24 cellular contexts compared by ENCODE assay signal in genomic region chr9:37769995-37770394, GRCh38.
"Had no signal": no experiment of that assay in that cellular context is flagged by ENCODE, and none has a peak within 500 bp of the region (broad histone marks: within the 10 kb centered on the region; RNA-seq: fewer than 3 reads in every experiment).

No MANE protein-coding gene starts in this region.

- H3K36me3 ChIP-seq: ovary, uterus had no signal

- H3K4me1 Mint-ChIP-seq: stimulated activated naive CD8-positive, alpha-beta T cell treated with anti-CD3 and anti-CD28 coated beads, Interleukin-15, amount 100 ng/mL, for 72 hours had no signal

- H3K27me3 ChIP-seq: left lung, ovary, right atrium auricular region, right lobe of liver, tibial nerve, uterus had no signal

- H3K27ac ChIP-seq: left lung, lower lobe of right lung, ovary, right atrium auricular region, right lobe of liver, tibial nerve, uterus had no signal

- H3K4me3 ChIP-seq: left lung, lower lobe of right lung, ovary, right atrium auricular region, right lobe of liver, smooth muscle cell, tibial nerve, uterus had no signal

- H3K27me3 Mint-ChIP-seq: progenitor cell of endocrine pancreas; stimulated activated naive B cell treated with anti-CD40 and anti-IgM and Interleukin-4, amounts not matched to agents 10 μg/mL and 1 μg/mL and 100 μg/mL, for 72 hours; stimulated activated naive CD8-positive, alpha-beta T cell treated with anti-CD3 and anti-CD28 coated beads, Interleukin-15, amount 100 ng/mL, for 72 hours; type B pancreatic cell had no signal

- H3K4me3 Mint-ChIP-seq: immature natural killer cell; natural killer cell; stimulated activated naive B cell treated with anti-CD40 and anti-IgM and Interleukin-4, amounts not matched to agents 10 μg/mL and 1 μg/mL and 100 μg/mL, for 72 hours; stimulated activated naive CD8-positive, alpha-beta T cell treated with anti-CD3 and anti-CD28 coated beads, Interleukin-15, amount 100 ng/mL, for 72 hours; type B pancreatic cell had no signal

- H3K27ac Mint-ChIP-seq: progenitor cell of endocrine pancreas; stimulated activated naive CD8-positive, alpha-beta T cell treated with anti-CD3 and anti-CD28 coated beads, Interleukin-15, amount 100 ng/mL, for 72 hours; type B pancreatic cell had no signal

- H3K4me1 ChIP-seq: left lung, lower lobe of right lung, right atrium auricular region, right lobe of liver, tibial nerve, uterus had no signal

- DNase-seq: hypothalamus; immature natural killer cell; kidney; left colon; left lung; lower lobe of right lung; mammary epithelial cell; mesenchymal stem cell; natural killer cell; ovary; right lobe of liver; stimulated activated CD4-positive, alpha-beta T cell treated with anti-CD3 and anti-CD28 coated beads, Interleukin-1b, Interleukin-23, amount 100 ng/mL, for 48 hours; stimulated activated CD4-positive, alpha-beta T cell treated with anti-CD3 and anti-CD28 coated beads, Interleukin-2, amount 100 ng/mL, for 48 hours; stimulated activated CD4-positive, alpha-beta T cell treated with anti-CD3 and anti-CD28 coated beads, Interleukin-4, amount 100 ng/mL, for 4 hours; stimulated activated CD8-positive, alpha-beta memory T cell treated with anti-CD3 and anti-CD28 coated beads, Interleukin-4, amount 100 ng/mL, for 48 hours; stimulated activated naive B cell treated with anti-CD40 and anti-IgM and Interleukin-4, amounts not matched to agents 10 μg/mL and 1 μg/mL and 100 μg/mL, for 72 hours; stimulated activated naive CD8-positive, alpha-beta T cell treated with anti-CD3 and anti-CD28 coated beads, Interleukin-15, amount 100 ng/mL, for 72 hours; substantia nigra; uterus had no signal

- ATAC-seq: left colon; left lung; lower lobe of right lung; natural killer cell; right lobe of liver; stimulated activated naive B cell treated with anti-CD40 and anti-IgM and Interleukin-4, amounts not matched to agents 10 μg/mL and 1 μg/mL and 100 μg/mL, for 72 hours; stimulated activated naive CD8-positive, alpha-beta T cell treated with anti-CD3 and anti-CD28 coated beads, Interleukin-15, amount 100 ng/mL, for 72 hours had no signal

- H3K36me3 Mint-ChIP-seq: natural killer cell had no signal

- H3K9me3 Mint-ChIP-seq: immature natural killer cell; natural killer cell; stimulated activated naive CD8-positive, alpha-beta T cell treated with anti-CD3 and anti-CD28 coated beads, Interleukin-15, amount 100 ng/mL, for 72 hours; type B pancreatic cell had no signal

- H3K4me2 ChIP-seq: smooth muscle cell had no signal
